ENCODE assay signal across 12 cellular contexts in genomic region chr17:72516772-72517399, GRCh38.
DNase-seq lines count a peak whose midpoint lies in the region; ATAC-seq and TF ChIP-seq lines count a peak whose summit lies in the region.
"Had no signal": no experiment of that assay in that cellular context is flagged by ENCODE, and none has a peak within 500 bp of the region (broad histone marks: within the 10 kb centered on the region; RNA-seq: fewer than 3 reads in every experiment).

No MANE protein-coding gene starts in this region.

- H3K4me3 Mint-ChIP-seq in stimulated activated naive B cell treated with anti-CD40 and anti-IgM and Interleukin-4, amounts not matched to agents 10 μg/mL and 1 μg/mL and 100 μg/mL, for 72 hours: no peak overlapping the region
- H3K4me3 Mint-ChIP-seq: activated naive CD4-positive, alpha-beta T cell treated with anti-CD3 and anti-CD28 coated beads, Interleukin-2, amount 10 ng/mL, durations not matched to agents 7 days and 5 days had no signal

- H3K4me1 Mint-ChIP-seq in stimulated activated naive B cell treated with anti-CD40 and anti-IgM and Interleukin-4, amounts not matched to agents 10 μg/mL and 1 μg/mL and 100 μg/mL, for 72 hours: no peaks in the 10 kb centered on the region
- H3K4me1 Mint-ChIP-seq: activated naive CD4-positive, alpha-beta T cell treated with anti-CD3 and anti-CD28 coated beads, Interleukin-2, amount 10 ng/mL, durations not matched to agents 7 days and 5 days had no signal

- DNase-seq in NCI-H1092 treated with DMSO at 0.1 percent for 48 hours (lab: John Stamatoyannopoulos, UW) (peak; percentile 40), NCI-H1092 (lab: John Stamatoyannopoulos, UW) (no peak), amniotic epithelial cell (ENCODE audit: low read depth) (peak; percentile 55), kidney epithelial cell (ENCODE audit: low read depth) (peak; percentile 49), NCI-H2081 treated with DMSO at 0.1 percent for 48 hours (lab: John Stamatoyannopoulos, UW) (no peak), DMS153 (lab: John Stamatoyannopoulos, UW) (no peak)
- no peak for DNase-seq in stimulated activated naive B cell treated with anti-CD40 and anti-IgM and Interleukin-4, amounts not matched to agents 10 μg/mL and 1 μg/mL and 100 μg/mL, for 72 hours
- DNase-seq: activated naive CD4-positive, alpha-beta T cell treated with anti-CD3 and anti-CD28 coated beads, Interleukin-2, amount 10 ng/mL, durations not matched to agents 7 days and 5 days; EL; Kasumi-1 had no signal

- TF ChIP-seq CTCF in kidney epithelial cell (IDR thresholded peaks at IDR 0.05; ENCODE audit: insufficient read depth, low read length, poor library complexity, severe bottlenecking): no peak

- no peak for ATAC-seq in stimulated activated naive B cell treated with anti-CD40 and anti-IgM and Interleukin-4, amounts not matched to agents 10 μg/mL and 1 μg/mL and 100 μg/mL, for 72 hours (replicated peaks)

- no peaks in the 10 kb centered on the region for H3K36me3 ChIP-seq in kidney epithelial cell (ENCODE audit: control insufficient read depth, insufficient read depth, low read length)

- H3K9me3 Mint-ChIP-seq in stimulated activated naive B cell treated with anti-CD40 and anti-IgM and Interleukin-4, amounts not matched to agents 10 μg/mL and 1 μg/mL and 100 μg/mL, for 72 hours: no peaks in the 10 kb centered on the region
- H3K9me3 Mint-ChIP-seq: activated naive CD4-positive, alpha-beta T cell treated with anti-CD3 and anti-CD28 coated beads, Interleukin-2, amount 10 ng/mL, durations not matched to agents 7 days and 5 days had no signal

- H3K27ac Mint-ChIP-seq in stimulated activated naive B cell treated with anti-CD40 and anti-IgM and Interleukin-4, amounts not matched to agents 10 μg/mL and 1 μg/mL and 100 μg/mL, for 72 hours: no peak overlapping the region
- H3K27ac Mint-ChIP-seq: activated naive CD4-positive, alpha-beta T cell treated with anti-CD3 and anti-CD28 coated beads, Interleukin-2, amount 10 ng/mL, durations not matched to agents 7 days and 5 days had no signal

- H3K27me3 Mint-ChIP-seq in stimulated activated naive B cell treated with anti-CD40 and anti-IgM and Interleukin-4, amounts not matched to agents 10 μg/mL and 1 μg/mL and 100 μg/mL, for 72 hours: peaks cover 35 to 37% of the 10 kb centered on the region in 2 donors

- no peaks in the 10 kb centered on the region for H3K27me3 ChIP-seq in kidney epithelial cell (ENCODE audit: control insufficient read depth, insufficient read depth, low read length)

- no peak overlapping the region for H3K4me3 ChIP-seq in kidney epithelial cell (ENCODE audit: low read depth, low read length)

- H3K36me3 Mint-ChIP-seq in stimulated activated naive B cell treated with anti-CD40 and anti-IgM and Interleukin-4, amounts not matched to agents 10 μg/mL and 1 μg/mL and 100 μg/mL, for 72 hours: no peaks in the 10 kb centered on the region
- H3K36me3 Mint-ChIP-seq: activated naive CD4-positive, alpha-beta T cell treated with anti-CD3 and anti-CD28 coated beads, Interleukin-2, amount 10 ng/mL, durations not matched to agents 7 days and 5 days had no signal

- peak overlapping the region; percentile 36 for H3K27ac ChIP-seq in temporal lobe (ENCODE audit: low read depth, low read length)
- H3K27ac ChIP-seq: 22Rv1 had no signal

Comparison
In these comparisons a context has a peak if more than half of its experiments do, and no peak if none do; other contexts are left out.
1. DNase-seq: peak in NCI-H1092 treated with DMSO at 0.1 percent for 48 hours (single experiment), amniotic epithelial cell (single experiment) and kidney epithelial cell (single experiment); none in NCI-H1092 (single experiment), NCI-H2081 treated with DMSO at 0.1 percent for 48 hours (single experiment), stimulated activated naive B cell treated with anti-CD40 and anti-IgM and Interleukin-4, amounts not matched to agents 10 μg/mL and 1 μg/mL and 100 μg/mL, for 72 hours (single experiment) and DMS153 (single experiment).